Comparison of ENCODE assay signal across 8 cellular contexts in genomic region chr11:41201156-41201555, GRCh38.
A peak's percentile ranks its signal among the peaks of the same experiment; 100 is the strongest.
DNase-seq lines count a peak whose midpoint lies in the region; ATAC-seq, FAIRE-seq and TF ChIP-seq lines count a peak whose summit lies in the region.

No MANE protein-coding gene starts in this region.

- TF ChIP-seq CTCF in bronchial epithelial cell (IDR thresholded peaks at IDR 0.05; ENCODE audit: insufficient read depth, low read length, severe bottlenecking) = peak; percentile 72
- TF ChIP-seq CTCF in osteocyte (IDR thresholded peaks at IDR 0.05) = peak; percentile 40
- TF ChIP-seq CTCF in prostate gland (IDR thresholded peaks at IDR 0.05) = no peak

- no peaks in the 10 kb centered on the region for H3K36me3 Mint-ChIP-seq in osteocyte (ENCODE audit: unreplicated experiment)

- no peak overlapping the region for H3K27ac ChIP-seq in prostate gland

- intact Hi-C loops in prostate gland (cut with DNase I) = no loop called here

- ATAC-seq in GM19395 (IDR thresholded peaks at IDR 0.05; ENCODE audit: unreplicated experiment) (peak; percentile 57), HG03457 (IDR thresholded peaks at IDR 0.05; ENCODE audit: unreplicated experiment) (no peak)

- no peak overlapping the region for H3K4me3 Mint-ChIP-seq in osteocyte (ENCODE audit: unreplicated experiment)

- no peak overlapping the region for H3K27ac Mint-ChIP-seq in osteocyte (ENCODE audit: unreplicated experiment)

- TF ChIP-seq POLR2A in prostate gland (IDR thresholded peaks at IDR 0.05) = no peak

- no peaks in the 10 kb centered on the region for H3K9me3 ChIP-seq in prostate gland

- no peak for FAIRE-seq in bronchial epithelial cell (lab: Jason Lieb, UNC)

- H3K27me3 ChIP-seq in bronchial epithelial cell (ENCODE audit: control insufficient read depth, insufficient read depth, low read length) (no peaks in the 10 kb centered on the region), prostate gland (replicated peaks; ENCODE audit: insufficient read depth) (no peaks in the 10 kb centered on the region)

- 1% methylated on average over 5 of the region's 5 CpGs for WGBS in prostate gland

- no peaks in the 10 kb centered on the region for H3K4me1 Mint-ChIP-seq in osteocyte (ENCODE audit: unreplicated experiment)

- H3K9me3 Mint-ChIP-seq in osteocyte (ENCODE audit: unreplicated experiment) = peaks cover 6% of the 10 kb centered on the region

- H3K27me3 Mint-ChIP-seq in osteocyte (ENCODE audit: unreplicated experiment) = no peaks in the 10 kb centered on the region

- H3K4me1 ChIP-seq in prostate gland (replicated peaks) = no peaks in the 10 kb centered on the region

- no peak overlapping the region for H3K4me3 ChIP-seq in bronchial epithelial cell (ENCODE audit: low read depth, low read length)
- H3K4me3 ChIP-seq in prostate gland = no peak overlapping the region

- H3K36me3 ChIP-seq in bronchial epithelial cell (ENCODE audit: control insufficient read depth, insufficient read depth, low read length) = no peaks in the 10 kb centered on the region
- H3K36me3 ChIP-seq in prostate gland = no peaks in the 10 kb centered on the region

- peak; percentile 16 for DNase-seq in COR-L47 (lab: John Stamatoyannopoulos, UW)
- DNase-seq in NCI-H1436 treated with DMSO at 0.1 percent for 48 hours (lab: John Stamatoyannopoulos, UW) = peak; percentile 18
- peak; percentile 44 for DNase-seq in bronchial epithelial cell (ENCODE audit: low read depth)
- DNase-seq in osteocyte (ENCODE audit: extremely low spot score, unreplicated experiment) = no peak
- DNase-seq in prostate gland (ENCODE audit: low spot score) = no peak
- no peak for DNase-seq in activated naive CD4-positive, alpha-beta T cell (lab: John Stamatoyannopoulos, UW)

Comparison
In these comparisons a context has a peak if more than half of its experiments do, and no peak if none do; other contexts are left out.
1. DNase-seq: peak in COR-L47 (single experiment), NCI-H1436 treated with DMSO at 0.1 percent for 48 hours (single experiment) and bronchial epithelial cell (single experiment); none in osteocyte (single experiment), prostate gland (single experiment) and activated naive CD4-positive, alpha-beta T cell (0 of 4).
2. CTCF ChIP-seq: peak in bronchial epithelial cell (single experiment) and osteocyte (single experiment); none in prostate gland (0 of 4).